In the genomic region with DNA sequence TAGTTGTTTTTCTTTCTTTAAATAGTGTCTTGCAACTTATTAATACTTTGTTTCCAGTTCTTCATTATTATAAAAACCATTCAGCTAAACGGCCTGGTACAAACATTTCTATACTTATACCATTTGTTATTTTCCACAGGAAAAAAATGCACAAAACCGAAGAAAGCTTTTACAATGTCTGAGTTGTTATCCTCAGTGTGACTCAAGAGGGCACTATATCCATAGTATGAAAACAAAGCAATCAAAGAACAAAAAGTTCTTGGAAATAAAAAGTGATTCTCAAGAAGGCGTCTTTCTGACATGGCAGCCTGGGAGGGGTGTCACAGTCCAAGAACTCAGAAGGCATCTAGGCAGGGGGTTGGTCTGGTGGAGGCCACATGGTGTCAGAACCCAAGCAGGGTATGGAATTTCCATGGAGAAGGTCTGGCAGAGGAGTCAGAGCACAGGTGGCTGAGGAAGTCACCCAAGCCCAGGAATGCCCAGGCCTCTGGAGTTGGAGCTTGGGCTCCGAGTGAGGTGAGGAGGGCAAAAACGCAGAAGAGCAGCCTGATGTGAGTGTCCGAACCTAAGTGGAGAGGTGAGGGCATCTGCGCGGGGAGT, we compare ENCODE assay signal across 13 cellular contexts.
A peak's percentile ranks its signal among the peaks of the same experiment; 100 is the strongest.
DNase-seq lines count a peak whose midpoint lies in the region; ATAC-seq and TF ChIP-seq lines count a peak whose summit lies in the region.
"Had no signal": no experiment of that assay in that cellular context is flagged by ENCODE, and none has a peak within 500 bp of the region (broad histone marks: within the 10 kb centered on the region; RNA-seq: fewer than 3 reads in every experiment).

No MANE protein-coding gene starts in this region.

- H3K27ac Mint-ChIP-seq in neural progenitor cell: peak overlapping the region; percentile 61

- H4K20me1 ChIP-seq in DOHH2 (ENCODE audit: control insufficient read depth, insufficient read depth, low read depth, low read length) (no peaks in the 10 kb centered on the region), neural progenitor cell (ENCODE audit: low read depth) (no peaks in the 10 kb centered on the region)

- H3K9ac ChIP-seq in neural progenitor cell: no peak overlapping the region

- H3K79me2 ChIP-seq in DOHH2 (ENCODE audit: control insufficient read depth, low read length) (no peaks in the 10 kb centered on the region), neural progenitor cell (ENCODE audit: low read depth) (no peaks in the 10 kb centered on the region)

- H3K27me3 Mint-ChIP-seq in neural progenitor cell (ENCODE audit: insufficient read depth, low read depth): peaks cover 3% of the 10 kb centered on the region

- H3K27ac ChIP-seq in DOHH2 (ENCODE audit: low read depth, low read length) (no peak overlapping the region), HEK293 (ENCODE audit: extremely low read depth, low read depth, low read length) (no peak overlapping the region), VCaP (no peak overlapping the region), neural progenitor cell (no peak overlapping the region), lower lobe of right lung (no peak overlapping the region)
- H3K27ac ChIP-seq: epithelial cell of prostate, right atrium auricular region, suprapubic skin had no signal

- H3K4me3 ChIP-seq in DOHH2 (ENCODE audit: low read length) (no peak overlapping the region), HEK293 (ENCODE audit: low read depth, low read length) (no peak overlapping the region), neural progenitor cell (no peak overlapping the region), lower lobe of right lung (no peak overlapping the region)
- H3K4me3 ChIP-seq: right atrium auricular region, suprapubic skin had no signal

- H3K9me3 Mint-ChIP-seq in neural progenitor cell: peaks cover under 1% of the 10 kb centered on the region

- CTCF ChIA-PET in HEK293 (lab: Yijun Ruan, JAX): interaction anchor here (0.6 to 1.9 kb wide), 4 partner anchors 10 to 208 kb away, joined by 3 to 10 read pairs (median 6); no protein-coding TSS in a partner anchor

- no peaks in the 10 kb centered on the region; the same call in 1 of the 2 replicates for H3K9me3 ChIP-seq in DOHH2 (ENCODE audit: control insufficient read depth, insufficient read depth, low read length)
- H3K9me3 ChIP-seq in HEK293 (ENCODE audit: control insufficient read depth, insufficient read depth, low read depth, low read length): no peaks in the 10 kb centered on the region
- H3K9me3 ChIP-seq in neural progenitor cell (ENCODE audit: low read depth): no peaks in the 10 kb centered on the region
- H3K9me3 ChIP-seq in lower lobe of right lung: no peaks in the 10 kb centered on the region
- H3K9me3 ChIP-seq: right atrium auricular region, suprapubic skin had no signal

- H3K36me3 ChIP-seq in DOHH2 (ENCODE audit: control insufficient read depth, low read length) (peaks cover 51% of the 10 kb centered on the region), HEK293 (ENCODE audit: control insufficient read depth in 2 of 2, insufficient read depth in 1 of 2, low read length in 2 of 2) (peaks cover 44 to 75% of the 10 kb centered on the region in 2 experiments), neural progenitor cell (no peaks in the 10 kb centered on the region), lower lobe of right lung (peaks cover 96% of the 10 kb centered on the region)

- peak; percentile 22 for TF ChIP-seq CTCF in DOHH2 (IDR thresholded peaks at IDR 0.05; ENCODE audit: low read depth, low read length, poor library complexity, severe bottlenecking)
- no peak for TF ChIP-seq CTCF in HEK293 (tag by site-specific recombination; IDR thresholded peaks at IDR 0.05)
- peak; percentile 26; the same call in 1 of the 2 replicates for TF ChIP-seq CTCF in VCaP (conservative IDR thresholded peaks at IDR 0.05)
- peak; percentile 9 for TF ChIP-seq CTCF in neural progenitor cell (IDR thresholded peaks at IDR 0.05)
- TF ChIP-seq CTCF in lower lobe of right lung (IDR thresholded peaks at IDR 0.05): no peak

- DNase-seq in neural progenitor cell (ENCODE audit: low spot score) (no peak), anterior cingulate cortex (lab: John Stamatoyannopoulos, UW) (no peak), lower lobe of right lung (no peak)
- DNase-seq: activated CD4-positive, alpha-beta T cell treated with anti-CD3 and anti-CD28 coated beads for 48 hours; DMS79; MV-4-11 had no signal

- no peaks in the 10 kb centered on the region for H3K4me1 Mint-ChIP-seq in neural progenitor cell

- ATAC-seq in lower lobe of right lung (no peak), HG02623 (IDR thresholded peaks at IDR 0.05; ENCODE audit: unreplicated experiment) (no peak)

- peaks cover 28% of the 10 kb centered on the region for H3K36me3 Mint-ChIP-seq in neural progenitor cell

- POLR2A ChIA-PET in HEK293 (lab: Yijun Ruan, JAX): interaction anchor here (0.7 kb wide), 1 partner anchor 109 kb away, joined by 3 read pairs; no protein-coding TSS in a partner anchor

- H3K4me1 ChIP-seq in DOHH2 (ENCODE audit: control insufficient read depth, low read length): no peaks in the 10 kb centered on the region
- no peaks in the 10 kb centered on the region for H3K4me1 ChIP-seq in HEK293 (ENCODE audit: control insufficient read depth, insufficient read depth, low read length)
- H3K4me1 ChIP-seq in neural progenitor cell: no peaks in the 10 kb centered on the region
- H3K4me1 ChIP-seq in lower lobe of right lung: no peaks in the 10 kb centered on the region
- H3K4me1 ChIP-seq: right atrium auricular region, suprapubic skin had no signal

- H3K4me2 ChIP-seq in DOHH2 (ENCODE audit: low read length) (no peak overlapping the region), neural progenitor cell (no peak overlapping the region)

- H3F3A ChIP-seq in DOHH2 (ENCODE audit: control insufficient read depth, insufficient read depth): no peaks in the 10 kb centered on the region
- no peaks in the 10 kb centered on the region for H3F3A ChIP-seq in neural progenitor cell (ENCODE audit: low read depth)

- H3K27me3 ChIP-seq in DOHH2 (ENCODE audit: control insufficient read depth, low read length): no peaks in the 10 kb centered on the region
- H3K27me3 ChIP-seq in neural progenitor cell: no peaks in the 10 kb centered on the region
- H3K27me3 ChIP-seq in lower lobe of right lung (ENCODE audit: low read depth): no peaks in the 10 kb centered on the region
- H3K27me3 ChIP-seq: right atrium auricular region, suprapubic skin had no signal

- intact Hi-C loops in lower lobe of right lung (cut with DNase I): no loop called here

- H3K4me3 Mint-ChIP-seq in neural progenitor cell: no peak overlapping the region

- no peak overlapping the region for H2AFZ ChIP-seq in neural progenitor cell (replicated peaks)

- no peaks in the 10 kb centered on the region for H3K9me2 ChIP-seq in DOHH2 (replicated peaks; ENCODE audit: control insufficient read depth, low read length)

TF ChIP-seq in HEK293, 187 proteins besides CTCF, POLR2A, EP300 and RAD21:
- no peak for TF ChIP-seq ZNF555 (tag by site-specific recombination; conservative IDR thresholded peaks at IDR 0.05)
- TF ChIP-seq, protein P1, sequence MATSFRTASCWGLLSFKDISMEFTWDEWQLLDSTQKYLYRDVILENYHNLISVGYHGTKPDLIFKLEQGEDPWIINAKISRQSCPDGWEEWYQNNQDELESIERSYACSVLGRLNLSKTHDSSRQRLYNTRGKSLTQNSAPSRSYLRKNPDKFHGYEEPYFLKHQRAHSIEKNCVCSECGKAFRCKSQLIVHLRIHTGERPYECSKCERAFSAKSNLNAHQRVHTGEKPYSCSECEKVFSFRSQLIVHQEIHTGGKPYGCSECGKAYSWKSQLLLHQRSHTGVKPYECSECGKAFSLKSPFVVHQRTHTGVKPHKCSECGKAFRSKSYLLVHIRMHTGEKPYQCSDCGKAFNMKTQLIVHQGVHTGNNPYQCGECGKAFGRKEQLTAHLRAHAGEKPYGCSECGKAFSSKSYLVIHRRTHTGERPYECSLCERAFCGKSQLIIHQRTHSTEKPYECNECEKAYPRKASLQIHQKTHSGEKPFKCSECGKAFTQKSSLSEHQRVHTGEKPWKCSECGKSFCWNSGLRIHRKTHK (tag by site-specific recombination; IDR thresholded peaks at IDR 0.05): no peak
- TF ChIP-seq, protein P2, sequence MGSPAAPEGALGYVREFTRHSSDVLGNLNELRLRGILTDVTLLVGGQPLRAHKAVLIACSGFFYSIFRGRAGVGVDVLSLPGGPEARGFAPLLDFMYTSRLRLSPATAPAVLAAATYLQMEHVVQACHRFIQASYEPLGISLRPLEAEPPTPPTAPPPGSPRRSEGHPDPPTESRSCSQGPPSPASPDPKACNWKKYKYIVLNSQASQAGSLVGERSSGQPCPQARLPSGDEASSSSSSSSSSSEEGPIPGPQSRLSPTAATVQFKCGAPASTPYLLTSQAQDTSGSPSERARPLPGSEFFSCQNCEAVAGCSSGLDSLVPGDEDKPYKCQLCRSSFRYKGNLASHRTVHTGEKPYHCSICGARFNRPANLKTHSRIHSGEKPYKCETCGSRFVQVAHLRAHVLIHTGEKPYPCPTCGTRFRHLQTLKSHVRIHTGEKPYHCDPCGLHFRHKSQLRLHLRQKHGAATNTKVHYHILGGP (tag by site-specific recombination; IDR thresholded peaks at IDR 0.05): peak; percentile 78
- TF ChIP-seq ZNF600 (tag by site-specific recombination; IDR thresholded peaks at IDR 0.05): peak; percentile 66

Comparison
In these comparisons a context has a peak if more than half of its experiments do, and no peak if none do; other contexts are left out.
1. CTCF ChIP-seq: peak in DOHH2 (single experiment), VCaP (single experiment) and neural progenitor cell (single experiment); none in HEK293 (single experiment) and lower lobe of right lung (single experiment).